Comparison of ENCODE assay signal across 25 cellular contexts in genomic region chr6:129965096-129965495, GRCh38.
"Had no signal": no experiment of that assay in that cellular context is flagged by ENCODE, and none has a peak within 500 bp of the region (broad histone marks: within the 10 kb centered on the region; RNA-seq: fewer than 3 reads in every experiment).

No MANE protein-coding gene starts in this region.

- H3K36me3 ChIP-seq: left ventricle myocardium inferior, neural progenitor cell, neutrophil, sigmoid colon, spleen, suprapubic skin, thoracic aorta, tibial artery, uterus had no signal

- H3K27ac ChIP-seq: left ventricle myocardium inferior, neural progenitor cell, neutrophil, sigmoid colon, spleen, suprapubic skin, thoracic aorta, tibial artery, uterus had no signal

- FAIRE-seq: small intestine had no signal

- H3K4me3 ChIP-seq: left ventricle myocardium inferior, lung, neural progenitor cell, sigmoid colon, spleen, suprapubic skin, thoracic aorta, tibial artery, uterus had no signal

- H3K4me1 ChIP-seq: left ventricle myocardium inferior, neural progenitor cell, sigmoid colon, spleen, suprapubic skin, tibial artery, uterus had no signal

- H3K27me3 ChIP-seq: neural progenitor cell, neutrophil, sigmoid colon, tibial artery, uterus had no signal

- H3K9me3 ChIP-seq: left ventricle myocardium inferior, neutrophil, sigmoid colon, suprapubic skin, thoracic aorta, tibial artery, uterus had no signal

- H3K9ac ChIP-seq: neural progenitor cell had no signal

- H2AFZ ChIP-seq: neural progenitor cell had no signal

- DNase-seq: hypothalamus; immature natural killer cell; islet precursor cell; left ventricle myocardium inferior; mesendoderm; naive B cell; natural killer cell; nephron progenitor cell; occipital lobe; retina; right cardiac atrium; sigmoid colon; small intestine; spleen; stimulated activated CD4-positive, alpha-beta T cell treated with anti-CD3 and anti-CD28 coated beads, Interleukin-4, amount 100 ng/mL, for 24 hours; stimulated activated naive CD4-positive, alpha-beta T cell; tibial artery; trophoblast cell; uterus had no signal

- ATAC-seq: natural killer cell; right cardiac atrium; stimulated activated effector memory CD8-positive, alpha-beta T cell treated with anti-CD3 and anti-CD28 coated beads, Interleukin-12 subunit alpha, Interleukin-12 subunit beta, amount 100 ng/mL, for 72 hours had no signal

- H3K4me2 ChIP-seq: neural progenitor cell had no signal
